In the genomic region with DNA sequence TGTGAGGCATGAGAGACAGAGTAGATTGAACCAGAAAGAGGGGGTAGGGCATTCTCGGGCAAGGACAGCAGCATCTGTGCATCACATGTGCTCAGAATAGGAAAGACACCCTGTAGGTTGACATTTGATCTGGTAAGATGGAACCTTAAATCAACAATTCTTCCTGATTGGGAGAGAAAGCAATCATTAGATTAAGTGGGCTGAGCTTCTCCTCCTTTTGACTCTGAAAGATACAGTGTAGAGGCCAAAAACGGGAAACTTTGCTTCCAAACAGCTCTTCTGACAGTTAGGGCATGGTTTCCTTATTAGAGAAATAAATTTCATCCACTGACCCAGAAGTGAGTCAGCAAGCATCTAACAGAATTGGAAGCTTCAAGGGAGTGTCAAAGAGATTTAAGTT, we compare ENCODE assay signal across 16 cellular contexts. TPM values are rescaled to one million over a fixed set of nuclear protein-coding genes. Genes with fewer than 3 reads are reported as not detected.
DNase-seq lines count a peak whose midpoint lies in the region; ATAC-seq and TF ChIP-seq lines count a peak whose summit lies in the region.
"Had no signal": no experiment of that assay in that cellular context is flagged by ENCODE, and none has a peak within 500 bp of the region (broad histone marks: within the 10 kb centered on the region; RNA-seq: fewer than 3 reads in every experiment).

No MANE protein-coding gene starts in this region.

- H3K27ac Mint-ChIP-seq in dendritic cell treated with granulocyte-macrophage colony-stimulating factor and Interleukin-4, amounts not matched to agents 40 ng/mL and 50 ng/mL, for 4 days: peak overlapping the region; percentile 30
- H3K27ac Mint-ChIP-seq in mesothelial cell of epicardium: no peak overlapping the region
- H3K27ac Mint-ChIP-seq: CD8-positive, alpha-beta memory T cell; nephron had no signal

- no peak for ATAC-seq in GM18861 (IDR thresholded peaks at IDR 0.05; ENCODE audit: unreplicated experiment)
- ATAC-seq: A549 had no signal

- intact Hi-C loops in dendritic cell treated with granulocyte-macrophage colony-stimulating factor and Interleukin-4, amounts not matched to agents 40 ng/mL and 50 ng/mL, for 4 days (cut with micrococcal nuclease): no loop called here

- no peaks in the 10 kb centered on the region for H3K9me3 Mint-ChIP-seq in dendritic cell treated with granulocyte-macrophage colony-stimulating factor and Interleukin-4, amounts not matched to agents 40 ng/mL and 50 ng/mL, for 4 days
- H3K9me3 Mint-ChIP-seq in mesothelial cell of epicardium: no peaks in the 10 kb centered on the region
- H3K9me3 Mint-ChIP-seq: CD8-positive, alpha-beta memory T cell; nephron had no signal

- DNase-seq in NCI-H82 (lab: John Stamatoyannopoulos, UW) (peak; percentile 46), NCI-H82 treated with DMSO at 0.1 percent for 48 hours (lab: John Stamatoyannopoulos, UW; ENCODE audit: unreplicated experiment) (no peak), NCI-H2171 treated with DMSO at 0.1 percent for 48 hours (lab: John Stamatoyannopoulos, UW) (peak; percentile 95), retina (peak; percentile 14), mesothelial cell of epicardium (ENCODE audit: low spot score in 2 of 2, unreplicated experiment in 2 of 2) (no peak), GM10266 (ENCODE audit: extremely low spot score) (no peak)
- DNase-seq: activated gamma-delta T cell treated with Interleukin-2 at 50 U/mL for 16 hours; CD8-positive, alpha-beta memory T cell; cerebellar nuclear complex; H7; NCI-H2107; Right ventricle myocardium superior had no signal

- no peak for TF ChIP-seq CTCF in mesothelial cell of epicardium (IDR thresholded peaks at IDR 0.05; ENCODE audit: unreplicated experiment)
- TF ChIP-seq CTCF in GM10266 (IDR thresholded peaks at IDR 0.05; ENCODE audit: control insufficient read depth, insufficient read depth, low read depth, missing control alignments): no peak

- no peaks in the 10 kb centered on the region for H3K36me3 Mint-ChIP-seq in dendritic cell treated with granulocyte-macrophage colony-stimulating factor and Interleukin-4, amounts not matched to agents 40 ng/mL and 50 ng/mL, for 4 days (ENCODE audit: low read depth)
- peaks cover 16% of the 10 kb centered on the region for H3K36me3 Mint-ChIP-seq in mesothelial cell of epicardium
- H3K36me3 Mint-ChIP-seq: CD8-positive, alpha-beta memory T cell had no signal

- H3K4me3 Mint-ChIP-seq in dendritic cell treated with granulocyte-macrophage colony-stimulating factor and Interleukin-4, amounts not matched to agents 40 ng/mL and 50 ng/mL, for 4 days: no peak overlapping the region
- H3K4me3 Mint-ChIP-seq in mesothelial cell of epicardium: no peak overlapping the region
- H3K4me3 Mint-ChIP-seq: CD8-positive, alpha-beta memory T cell; nephron had no signal

- H3K27me3 Mint-ChIP-seq in dendritic cell treated with granulocyte-macrophage colony-stimulating factor and Interleukin-4, amounts not matched to agents 40 ng/mL and 50 ng/mL, for 4 days: no peaks in the 10 kb centered on the region
- H3K27me3 Mint-ChIP-seq in mesothelial cell of epicardium (ENCODE audit: low read depth): no peaks in the 10 kb centered on the region
- H3K27me3 Mint-ChIP-seq: CD8-positive, alpha-beta memory T cell had no signal

- peaks cover 8% of the 10 kb centered on the region for H3K4me1 Mint-ChIP-seq in dendritic cell treated with granulocyte-macrophage colony-stimulating factor and Interleukin-4, amounts not matched to agents 40 ng/mL and 50 ng/mL, for 4 days (ENCODE audit: low read depth)
- H3K4me1 Mint-ChIP-seq in mesothelial cell of epicardium: no peaks in the 10 kb centered on the region

RNA-seq across cellular contexts. Expression of gene KIF14, which starts 9.7 kb away (rescaled TPM):
- total RNA-seq in mesothelial cell of epicardium: 5.1 to 5.7 TPM (median 5.5 TPM) in 3 replicates

RNA-seq across cellular contexts. Expression of gene DDX59, which starts 58.9 kb away (rescaled TPM):
- total RNA-seq in mesothelial cell of epicardium: 24.5 to 26.4 TPM (median 25.3 TPM) in 3 replicates

Comparison
In these comparisons a context has a peak if more than half of its experiments do, and no peak if none do; other contexts are left out.
1. DNase-seq: peak in NCI-H82 (single experiment), NCI-H2171 treated with DMSO at 0.1 percent for 48 hours (single experiment) and retina (single experiment); none in NCI-H82 treated with DMSO at 0.1 percent for 48 hours (single experiment), mesothelial cell of epicardium (0 of 2) and GM10266 (single experiment).